In genomic region chr2:152635635-152636298, GRCh38 we compare ENCODE assay signal across 7 cellular contexts.
DNase-seq lines count a peak whose midpoint lies in the region; ATAC-seq, FAIRE-seq and TF ChIP-seq lines count a peak whose summit lies in the region.

No MANE protein-coding gene starts in this region.

- no peak overlapping the region for H3K4ac ChIP-seq in H1 (replicated peaks; ENCODE audit: insufficient read length, low read depth, low read length)

- no peak overlapping the region for H3K18ac ChIP-seq in H1 (ENCODE audit: extremely low read depth, low read length)

- no peak overlapping the region for H3K27ac ChIP-seq in H1 (ENCODE audit: low read depth, low read length)

- TF ChIP-seq CTCF in GM12865 (IDR thresholded peaks at IDR 0.05; ENCODE audit: insufficient read depth, low read depth, low read length, missing control alignments) (peak; percentile 77), H1 (IDR thresholded peaks at IDR 0.05; ENCODE audit: control extremely low read depth in 1 of 3, insufficient read depth in 1 of 3, low read depth in 1 of 3, low read length in 3 of 3) (peak; percentile 32 to 82 (median 73))
- TF ChIP-seq CTCF in activated CD8-positive, alpha-beta T cell treated with anti-CD3 and anti-CD28 coated beads for 36 hours (IDR thresholded peaks at IDR 0.05): peak; percentile 86

- no peak overlapping the region for H4K91ac ChIP-seq in H1 (replicated peaks; ENCODE audit: insufficient read length, low read length)

- no peak overlapping the region for H2BK15ac ChIP-seq in H1 (ENCODE audit: low read length)

- H3K79me1 ChIP-seq in H1 (ENCODE audit: low read depth, low read length): no peaks in the 10 kb centered on the region; the same call in 1 of the 2 replicates

- peak; percentile 87 to 88 for TF ChIP-seq RAD21 in H1 (IDR thresholded peaks at IDR 0.05 in 1 of 2, conservative IDR thresholded peaks at IDR 0.05 in 1 of 2; ENCODE audit: low read depth in 2 of 2, low read length in 2 of 2)

- H4K8ac ChIP-seq in H1 (ENCODE audit: extremely low read depth, insufficient read depth, low read length): no peak overlapping the region

- H3K14ac ChIP-seq in H1 (ENCODE audit: insufficient read length): no peak overlapping the region

- no peak overlapping the region for H2BK120ac ChIP-seq in H1 (replicated peaks; ENCODE audit: low read depth, low read length)

- no peak for TF ChIP-seq EP300 in H1 (IDR thresholded peaks at IDR 0.05; ENCODE audit: borderline replicate concordance in 1 of 2, low read depth in 2 of 2, low read length in 2 of 2)

- peak; percentile 78 for FAIRE-seq in H1 (lab: Jason Lieb, UNC)

- peak; percentile 76 for ATAC-seq in HG02798 (IDR thresholded peaks at IDR 0.05; ENCODE audit: poor library complexity, unreplicated experiment)
- ATAC-seq in activated CD8-positive, alpha-beta T cell treated with anti-CD3 and anti-CD28 coated beads for 36 hours: peak; percentile 75

- H3K9me3 Mint-ChIP-seq in activated CD8-positive, alpha-beta T cell treated with anti-CD3 and anti-CD28 coated beads for 36 hours: no peaks in the 10 kb centered on the region

- no peak overlapping the region for H3K27ac Mint-ChIP-seq in activated CD8-positive, alpha-beta T cell treated with anti-CD3 and anti-CD28 coated beads for 36 hours

- DNase-seq in GM12865 (ENCODE audit: low read depth): peak; percentile 73
- DNase-seq in NCI-H69 (lab: John Stamatoyannopoulos, UW): peak; percentile 50
- peak; percentile 75 for DNase-seq in activated CD8-positive, alpha-beta T cell treated with anti-CD3 and anti-CD28 coated beads for 36 hours
- peak; percentile 36 to 90 for DNase-seq in H1 (ENCODE audit: low read depth in 1 of 2, low spot score in 2 of 2)
- DNase-seq in midbrain (lab: John Stamatoyannopoulos, UW): peak; percentile 48
- peak; percentile 28 to 45 for DNase-seq in stimulated activated CD8-positive, alpha-beta memory T cell treated with anti-CD3 and anti-CD28 coated beads, Interleukin-7, amount 100 ng/mL, for 4 hours (ENCODE audit: low read depth in 2 of 2)

- no peak overlapping the region for H2BK20ac ChIP-seq in H1 (ENCODE audit: low read length)

- no peaks in the 10 kb centered on the region for H4K20me1 ChIP-seq in H1 (replicated peaks in 1 of 2; ENCODE audit: control insufficient read depth in 1 of 2, insufficient read depth in 2 of 2, low read length in 2 of 2)

- no peak for TF ChIP-seq POLR2A in H1 (IDR thresholded peaks at IDR 0.05; ENCODE audit: control extremely low read depth in 1 of 2, low read depth in 2 of 2, low read length in 2 of 2)

- H3K79me2 ChIP-seq in H1 (ENCODE audit: control insufficient read depth in 1 of 2, insufficient read depth in 2 of 2, low read length in 2 of 2): no peaks in the 10 kb centered on the region

- no peak overlapping the region for H4K5ac ChIP-seq in H1 (ENCODE audit: insufficient read length, low read depth, low read length)

- no peaks in the 10 kb centered on the region for H3K23me2 ChIP-seq in H1 (ENCODE audit: low read depth, low read length)

- 42% methylated on average over 5 of the region's 5 CpGs; no CpG with 5 or more reads in 1 of the 2 experiments for whole genome bisulfite sequencing in H1 (ENCODE audit: extremely low coverage in 1 of 2, insufficient coverage in 1 of 2, insufficient read length in 1 of 2, insufficient replicate concordance in 2 of 2, low coverage in 1 of 2, low lambda C conversion rate in 2 of 2, missing lambda C conversion rate in 1 of 2), 2 experiments

- H3K4me3 Mint-ChIP-seq in activated CD8-positive, alpha-beta T cell treated with anti-CD3 and anti-CD28 coated beads for 36 hours: no peak overlapping the region

- no peaks in the 10 kb centered on the region for H3K27me3 Mint-ChIP-seq in activated CD8-positive, alpha-beta T cell treated with anti-CD3 and anti-CD28 coated beads for 36 hours

- H3K4me3 ChIP-seq in GM12865 (ENCODE audit: low read depth, low read length): no peak overlapping the region
- no peak overlapping the region for H3K4me3 ChIP-seq in H1 (ENCODE audit: extremely low read depth in 1 of 4, insufficient read depth in 2 of 4, low read depth in 3 of 4, low read length in 4 of 4)

- H3K9me3 ChIP-seq in H1 (ENCODE audit: insufficient read depth in 2 of 2, low read depth in 1 of 2, low read length in 1 of 2): no peaks in the 10 kb centered on the region

- H2BK12ac ChIP-seq in H1 (ENCODE audit: low read depth, low read length): no peak overlapping the region

- H3K4me2 ChIP-seq in H1 (ENCODE audit: insufficient read depth in 1 of 2, low read depth in 2 of 2, low read length in 2 of 2): no peak overlapping the region

- H2AFZ ChIP-seq in H1 (ENCODE audit: low read length): no peak overlapping the region

- no peaks in the 10 kb centered on the region for H3K4me1 Mint-ChIP-seq in activated CD8-positive, alpha-beta T cell treated with anti-CD3 and anti-CD28 coated beads for 36 hours (ENCODE audit: low read depth)

- H3K23ac ChIP-seq in H1 (ENCODE audit: insufficient read length): no peak overlapping the region

- no peak overlapping the region for H3K9ac ChIP-seq in H1 (replicated peaks in 1 of 4; ENCODE audit: extremely low read depth in 1 of 4, low read depth in 3 of 4, low read length in 3 of 4)

- peaks cover 0 to 1% (median 0%) of the 10 kb centered on the region in 4 experiments; a peak in 1 of 7 replicates for H3K27me3 ChIP-seq in H1 (replicated peaks in 1 of 4; ENCODE audit: control insufficient read depth in 3 of 4, extremely low read depth in 1 of 4, insufficient read depth in 3 of 4, low read length in 3 of 4)

- no peak overlapping the region for H3K56ac ChIP-seq in H1 (replicated peaks; ENCODE audit: insufficient read length, low read depth, low read length)

- intact Hi-C loops in activated CD8-positive, alpha-beta T cell treated with anti-CD3 and anti-CD28 coated beads for 36 hours (cut with micrococcal nuclease): loop anchor here (2.0 to 10.0 kb wide), 4 partner anchors 301 to 599 kb away; partner anchors contain the start of gene FMNL2

- CTCF ChIA-PET in activated CD8-positive, alpha-beta T cell treated with anti-CD3 and anti-CD28 coated beads for 36 hours (lab: Charles Lee): interaction anchor here (0.6 to 3.6 kb wide), 50 partner anchors 9 to 618 kb away, joined by 3 to 56 read pairs (median 4); partner anchors contain the start of genes PRPF40A and STAM2
- CTCF ChIA-PET in H1 (lab: Charles Lee; ENCODE audit: partially characterized antibody): interaction anchor here (0.6 to 3.5 kb wide), 58 partner anchors 9 to 884 kb away, joined by 3 to 44 read pairs (median 4); partner anchors contain the start of genes PRPF40A and STAM2

- H3K4me1 ChIP-seq in H1 (replicated peaks in 1 of 4; ENCODE audit: control insufficient read depth in 3 of 4, insufficient read depth in 4 of 4, low read length in 3 of 4): no peaks in the 10 kb centered on the region

- H3K36me3 ChIP-seq in H1 (ENCODE audit: control insufficient read depth in 2 of 4, insufficient read depth in 4 of 4, low read length in 3 of 4): peaks cover 16 to 52% (median 33%) of the 10 kb centered on the region in 4 experiments

- no peaks in the 10 kb centered on the region for H3K36me3 Mint-ChIP-seq in activated CD8-positive, alpha-beta T cell treated with anti-CD3 and anti-CD28 coated beads for 36 hours (ENCODE audit: low read depth)

- no peak overlapping the region for H2BK5ac ChIP-seq in H1 (ENCODE audit: low read depth, low read length)

- H2AK5ac ChIP-seq in H1 (ENCODE audit: low read depth, low read length): no peak overlapping the region

- POLR2A ChIA-PET in activated CD8-positive, alpha-beta T cell treated with anti-CD3 and anti-CD28 coated beads for 36 hours (lab: Charles Lee): interaction anchor here (0.5 to 0.8 kb wide), 2 partner anchors 10 to 533 kb away, joined by 3 read pairs; no protein-coding TSS in a partner anchor
- POLR2A ChIA-PET in H1 (lab: Charles Lee; ENCODE audit: partially characterized antibody): interaction anchor here (0.6 to 1.9 kb wide), 4 partner anchors 211 to 541 kb away, joined by 3 to 4 read pairs (median 4); partner anchors contain the start of gene STAM2

TF ChIP-seq in H1, 55 proteins besides CTCF, POLR2A, EP300 and RAD21:
- no peak for TF ChIP-seq JUN (IDR thresholded peaks at IDR 0.05; ENCODE audit: low read depth, low read length)
- TF ChIP-seq E2F6 (IDR thresholded peaks at IDR 0.05): no peak
- TF ChIP-seq TEAD4 (IDR thresholded peaks at IDR 0.05; ENCODE audit: low read depth, low read length): no peak
- no peak for TF ChIP-seq CHD1 (IDR thresholded peaks at IDR 0.05; ENCODE audit: low read depth, low read length)
- TF ChIP-seq RBBP5 (IDR thresholded peaks at IDR 0.05; ENCODE audit: borderline replicate concordance, low read depth, low read length): no peak
